ENCODE assay signal across 8 cellular contexts in genomic region chr18:79506191-79507075, GRCh38.
DNase-seq lines count a peak whose midpoint lies in the region; ATAC-seq, FAIRE-seq and TF ChIP-seq lines count a peak whose summit lies in the region.

No MANE protein-coding gene starts in this region.

- WGBS in pancreas, 2 donors, result 79 to 88% methylated on average over 20 of the region's 20 CpGs

- H3K4me3 ChIP-seq in DOHH2 (ENCODE audit: low read length) (peak overlapping the region; percentile 39), pancreas (peak overlapping the region in 1 of 4 donors; percentile 31)

- H3K9me2 ChIP-seq in DOHH2 (replicated peaks; ENCODE audit: control insufficient read depth, low read length), result no peaks in the 10 kb centered on the region

- DNase-seq in MV-4-11 (lab: John Stamatoyannopoulos, UW), result peak; percentile 69
- DNase-seq in erythroblast (lab: John Stamatoyannopoulos, UW), result peak; percentile 52 to 66
- DNase-seq in pancreas, result peak in 2 of 6 donors; percentile 12 to 38
- DNase-seq in activated gamma-delta T cell (lab: John Stamatoyannopoulos, UW), result no peak
- DNase-seq in NCI-H2081 (lab: John Stamatoyannopoulos, UW), result no peak
- no peak for DNase-seq in NCI-H2171 (lab: John Stamatoyannopoulos, UW)
- DNase-seq in NCI-H2171 treated with DMSO at 0.1 percent for 48 hours (lab: John Stamatoyannopoulos, UW), result no peak

- no peak for FAIRE-seq in pancreas (lab: Jason Lieb, UNC)

- H3F3A ChIP-seq in DOHH2 (ENCODE audit: control insufficient read depth, insufficient read depth), result no peaks in the 10 kb centered on the region

- no peak for TF ChIP-seq POLR2A in erythroblast (IDR thresholded peaks at IDR 0.05; ENCODE audit: low read length)

- H4K20me1 ChIP-seq in DOHH2 (ENCODE audit: control insufficient read depth, insufficient read depth, low read depth, low read length), result no peaks in the 10 kb centered on the region

- no peaks in the 10 kb centered on the region for H3K79me2 ChIP-seq in DOHH2 (ENCODE audit: control insufficient read depth, low read length)

- peaks cover 43% of the 10 kb centered on the region for H3K4me1 ChIP-seq in DOHH2 (ENCODE audit: control insufficient read depth, low read length)
- H3K4me1 ChIP-seq in pancreas, result peaks cover 0 to 11% (median 0%) of the 10 kb centered on the region in 3 donors

- peak in 3 of 4 donors; percentile 2 to 24 (median 24) for ATAC-seq in pancreas

- H3K36me3 ChIP-seq in DOHH2 (ENCODE audit: control insufficient read depth, low read length) (no peaks in the 10 kb centered on the region), pancreas (no peaks in the 10 kb centered on the region)

- H3K4me2 ChIP-seq in DOHH2 (ENCODE audit: low read length), result peak overlapping the region; percentile 48

- no peaks in the 10 kb centered on the region for H3K9me3 ChIP-seq in DOHH2 (ENCODE audit: control insufficient read depth, insufficient read depth, low read length)
- no peaks in the 10 kb centered on the region for H3K9me3 ChIP-seq in pancreas

- TF ChIP-seq CTCF in DOHH2 (IDR thresholded peaks at IDR 0.05; ENCODE audit: low read depth, low read length, poor library complexity, severe bottlenecking) (no peak), pancreas (IDR thresholded peaks at IDR 0.05) (no peak)

- H3K27me3 ChIP-seq in DOHH2 (ENCODE audit: control insufficient read depth, low read length), result no peaks in the 10 kb centered on the region
- no peaks in the 10 kb centered on the region for H3K27me3 ChIP-seq in pancreas

- peak overlapping the region; percentile 30 for H3K27ac ChIP-seq in DOHH2 (ENCODE audit: low read depth, low read length)
- peak overlapping the region; percentile 48 to 78 (median 71) for H3K27ac ChIP-seq in pancreas

- intact Hi-C loops in pancreas (cut with DNase I), result no loop called here

Comparison
In these comparisons a context has a peak if more than half of its experiments do, and no peak if none do; other contexts are left out.
1. DNase-seq: peak in MV-4-11 (single experiment) and erythroblast (2 of 2); none in activated gamma-delta T cell (single experiment), NCI-H2081 (0 of 2), NCI-H2171 (single experiment) and NCI-H2171 treated with DMSO at 0.1 percent for 48 hours (single experiment).